Comparison of ENCODE assay signal across 11 cellular contexts in the genomic region with DNA sequence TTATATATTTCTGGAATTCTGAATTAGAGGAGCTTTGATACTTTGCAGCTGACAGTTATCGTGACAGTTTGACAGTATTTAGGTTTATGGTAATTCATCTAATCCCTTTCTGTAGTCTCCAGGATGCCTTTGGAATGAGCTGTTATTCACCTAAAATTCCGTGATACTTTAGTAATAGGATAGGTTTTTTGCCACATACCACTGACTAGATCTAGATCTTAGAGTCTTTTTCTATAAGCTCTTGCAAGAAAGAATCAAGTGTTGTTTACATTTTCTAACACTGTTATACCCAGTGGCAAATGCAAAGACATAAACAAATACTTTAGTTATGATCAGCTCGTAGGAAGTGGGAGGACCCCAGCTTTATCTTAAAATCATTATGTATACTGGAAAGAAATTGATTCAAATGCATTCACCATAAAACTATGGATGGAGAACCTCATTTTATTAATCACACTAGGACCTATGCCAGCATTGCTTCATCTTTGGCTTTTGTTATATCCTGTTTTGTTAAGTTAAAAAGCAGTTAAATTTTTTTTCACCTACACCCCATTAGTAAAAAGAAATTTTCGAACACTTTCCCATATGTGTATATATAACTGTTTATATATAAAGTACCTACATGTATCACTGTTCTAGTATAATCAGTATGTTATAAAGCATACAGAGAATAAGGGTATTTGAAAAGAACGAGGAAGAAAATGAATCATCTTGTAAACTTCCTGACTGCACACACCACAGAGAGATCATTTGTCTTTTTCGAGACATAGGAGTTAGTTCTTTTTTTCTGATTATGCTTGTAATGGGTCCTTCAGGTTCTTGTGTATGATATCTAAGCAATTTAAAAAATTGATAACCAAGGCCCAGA.
A peak's percentile ranks its signal among the peaks of the same experiment; 100 is the strongest.
DNase-seq lines count a peak whose midpoint lies in the region; ATAC-seq and TF ChIP-seq lines count a peak whose summit lies in the region.
"Had no signal": no experiment of that assay in that cellular context is flagged by ENCODE, and none has a peak within 500 bp of the region (broad histone marks: within the 10 kb centered on the region; RNA-seq: fewer than 3 reads in every experiment).

No MANE protein-coding gene starts in this region.

- no peak for ATAC-seq in GM18909 (IDR thresholded peaks at IDR 0.05; ENCODE audit: poor library complexity, unreplicated experiment)

- peak; percentile 66 for DNase-seq in AG04449 (ENCODE audit: low read depth, low spot score)
- peak; percentile 76 for DNase-seq in adipocyte (ENCODE audit: low read depth)
- peak; percentile 86 for DNase-seq in iris pigment epithelial cell (ENCODE audit: low read depth)
- DNase-seq in NCI-H2029 (lab: John Stamatoyannopoulos, UW): no peak
- no peak for DNase-seq in cardiac septum (ENCODE audit: low spot score)
- DNase-seq in SW480 (ENCODE audit: low spot score): no peak
- DNase-seq: activated CD8-positive, alpha-beta memory T cell treated with anti-CD3 and anti-CD28 coated beads, Interleukin-2, amount 50 U/mL, for 4 hours; RPMI8226 had no signal

- intact Hi-C loops in cardiac septum (cut with DNase I): no loop called here

- POLR2A ChIA-PET in AG04449 (lab: Yijun Ruan, JAX): interaction anchor here (0.6 to 1.5 kb wide), 7 partner anchors 11 to 348 kb away, joined by 3 to 7 read pairs (median 5); partner anchors contain the start of gene CD44

- H3K27ac ChIP-seq in HUES6 (ENCODE audit: low read depth, low read length): peak overlapping the region; percentile 71; the same call in 1 of the 2 replicates

- CTCF ChIA-PET in AG04449 (lab: Yijun Ruan, JAX): interaction anchor here (1.2 to 1.8 kb wide), 3 partner anchors 51 to 415 kb away, joined by 3 to 10 read pairs (median 4); no protein-coding TSS in a partner anchor

- TF ChIP-seq CTCF in AG04449 (IDR thresholded peaks at IDR 0.05; ENCODE audit: insufficient read depth, low read length, missing control alignments): no peak

- H3K36me3 ChIP-seq in HUES6 (ENCODE audit: control insufficient read depth, insufficient read depth, low read length) (peaks cover 35% of the 10 kb centered on the region), adipocyte (ENCODE audit: control insufficient read depth, insufficient read depth, low read length, severe bottlenecking) (peaks cover 34% of the 10 kb centered on the region)

- H3K9me3 ChIP-seq in HUES6 (ENCODE audit: control insufficient read depth, insufficient read depth, low read depth, low read length) (no peaks in the 10 kb centered on the region), adipocyte (ENCODE audit: control insufficient read depth, low read length) (no peaks in the 10 kb centered on the region)

- H3K9ac ChIP-seq in HUES6 (ENCODE audit: low read length): no peak overlapping the region
- H3K9ac ChIP-seq in adipocyte (ENCODE audit: low read length): peak overlapping the region; percentile 68

- H3K4me3 ChIP-seq in AG04449 (ENCODE audit: low read depth, low read length) (no peak overlapping the region), HUES6 (ENCODE audit: low read depth, low read length) (no peak overlapping the region), adipocyte (ENCODE audit: low read length) (peak overlapping the region; percentile 58)
- H3K4me3 ChIP-seq: skin epidermis had no signal

- H3K4me1 ChIP-seq in HUES6 (ENCODE audit: control insufficient read depth, insufficient read depth, low read length) (peaks cover 19% of the 10 kb centered on the region), adipocyte (ENCODE audit: control insufficient read depth, insufficient read depth, low read length) (peaks cover 44% of the 10 kb centered on the region)

- no peaks in the 10 kb centered on the region for H3K27me3 ChIP-seq in HUES6 (ENCODE audit: control insufficient read depth, insufficient read depth, low read length)
- H3K27me3 ChIP-seq in adipocyte (replicated peaks; ENCODE audit: control insufficient read depth, insufficient read depth, low read length): no peaks in the 10 kb centered on the region

Comparison
In these comparisons a context has a peak if more than half of its experiments do, and no peak if none do; other contexts are left out.
1. DNase-seq: peak in AG04449 (single experiment), adipocyte (single experiment) and iris pigment epithelial cell (single experiment); none in NCI-H2029 (single experiment), cardiac septum (single experiment) and SW480 (single experiment).